Comparison of ENCODE assay signal across 13 cellular contexts in genomic region chr7:101112233-101112632, GRCh38. TPM values are rescaled to one million over a fixed set of nuclear protein-coding genes. Genes with fewer than 3 reads are reported as not detected.
DNase-seq lines count a peak whose midpoint lies in the region; ATAC-seq, FAIRE-seq and TF ChIP-seq lines count a peak whose summit lies in the region.
"Had no signal": no experiment of that assay in that cellular context is flagged by ENCODE, and none has a peak within 500 bp of the region (broad histone marks: within the 10 kb centered on the region; RNA-seq: fewer than 3 reads in every experiment).

No MANE protein-coding gene starts in this region.

- H3K4me1 ChIP-seq in kidney (ENCODE audit: control insufficient read depth in 1 of 2, insufficient read depth in 1 of 2, low read depth in 1 of 2, low read length in 2 of 2): peaks cover 0 to 8% of the 10 kb centered on the region in 2 donors
- H3K4me1 ChIP-seq in sigmoid colon: no peaks in the 10 kb centered on the region

- H3K36me3 Mint-ChIP-seq in activated T-cell treated with anti-CD3 and anti-CD28 coated beads, Interleukin-2, amount 50 U/mL, for 4 hours (ENCODE audit: insufficient read depth): no peaks in the 10 kb centered on the region

- intact Hi-C loops in kidney (cut with DNase I): no loop called here
- intact Hi-C loops in sigmoid colon (cut with DNase I): no loop called here

- no peak overlapping the region for H3K4me3 Mint-ChIP-seq in activated T-cell treated with anti-CD3 and anti-CD28 coated beads, Interleukin-2, amount 50 U/mL, for 4 hours
- H3K4me3 Mint-ChIP-seq: activated B cell treated with CpG ODN at 0.5 μM for 24 hours had no signal

- peak overlapping the region; percentile 65 to 88 for H3K27ac ChIP-seq in kidney (ENCODE audit: low read depth in 2 of 2, low read length in 2 of 2)
- H3K27ac ChIP-seq in sigmoid colon: peak overlapping the region; percentile 41 to 57 (median 46)
- H3K27ac ChIP-seq: SK-N-MC had no signal

- no peaks in the 10 kb centered on the region for H3K27me3 ChIP-seq in sigmoid colon

- H3K9ac ChIP-seq in kidney (ENCODE audit: low read length in 2 of 2): no peak overlapping the region

- ATAC-seq in HG02970 (IDR thresholded peaks at IDR 0.05; ENCODE audit: low FRiP score, unreplicated experiment) (no peak), GM21381 (IDR thresholded peaks at IDR 0.05; ENCODE audit: unreplicated experiment) (no peak)
- ATAC-seq in activated T-cell treated with anti-CD3 and anti-CD28 coated beads, Interleukin-2, amount 50 U/mL, for 4 hours: no peak

- TF ChIP-seq CTCF in kidney (IDR thresholded peaks at IDR 0.05; ENCODE audit: borderline replicate concordance, extremely low read depth, insufficient read depth): no peak
- TF ChIP-seq CTCF in sigmoid colon (IDR thresholded peaks at IDR 0.05): no peak
- no peak for TF ChIP-seq CTCF in GM13976 (IDR thresholded peaks at IDR 0.05; ENCODE audit: borderline replicate concordance, control extremely low read depth, extremely low read depth, insufficient read depth, missing control alignments)

- in situ Hi-C loops in GM13976 (cut with MboI; ENCODE audit: low sequenced_read_pairs, unreplicated experiment): no loop called here

- H3K27me3 Mint-ChIP-seq in activated T-cell treated with anti-CD3 and anti-CD28 coated beads, Interleukin-2, amount 50 U/mL, for 4 hours (ENCODE audit: low read depth): peaks cover 9% of the 10 kb centered on the region

- TF ChIP-seq POLR2A in sigmoid colon (IDR thresholded peaks at IDR 0.05): no peak

- DNase-seq in EH (ENCODE audit: low read depth) (peak; percentile 77), dermis blood vessel endothelial cell (peak; percentile 99), kidney (peak; percentile 93), sigmoid colon (peak; percentile 74), GM13976 (ENCODE audit: low spot score) (no peak)
- no peak for DNase-seq in activated T-cell treated with anti-CD3 and anti-CD28 coated beads, Interleukin-2, amount 50 U/mL, for 4 hours
- DNase-seq: activated B cell treated with CpG ODN at 0.5 μM for 24 hours; activated T-cell treated with anti-CD3 and anti-CD28 coated beads, Interleukin-2, amount 50 U/mL, for 1 hour; DMS79 treated with DMSO at 0.1 percent for 48 hours; stimulated activated CD8-positive, alpha-beta memory T cell treated with anti-CD3 and anti-CD28 coated beads, Interleukin-4, amount 100 ng/mL, for 48 hours had no signal

- no peaks in the 10 kb centered on the region for H3K9me3 ChIP-seq in kidney (ENCODE audit: control insufficient read depth in 1 of 2, low read length in 2 of 2)
- no peaks in the 10 kb centered on the region for H3K9me3 ChIP-seq in sigmoid colon

- peak in 3 of 4 donors; percentile 57 to 65 (median 58) for TF ChIP-seq EP300 in sigmoid colon (IDR thresholded peaks at IDR 0.05)

- no peaks in the 10 kb centered on the region for H3K36me3 ChIP-seq in kidney (ENCODE audit: control insufficient read depth in 1 of 2, insufficient read depth in 2 of 2, low read length in 2 of 2)
- no peaks in the 10 kb centered on the region for H3K36me3 ChIP-seq in sigmoid colon

- no peaks in the 10 kb centered on the region for H3K4me1 Mint-ChIP-seq in activated T-cell treated with anti-CD3 and anti-CD28 coated beads, Interleukin-2, amount 50 U/mL, for 4 hours (ENCODE audit: low read depth)
- H3K4me1 Mint-ChIP-seq: activated B cell treated with CpG ODN at 0.5 μM for 24 hours had no signal

- no peak overlapping the region for H3K4me3 ChIP-seq in kidney (ENCODE audit: low read length in 2 of 2)
- H3K4me3 ChIP-seq in sigmoid colon: no peak overlapping the region
- H3K4me3 ChIP-seq: SK-N-MC had no signal

- H3K9me3 Mint-ChIP-seq in activated T-cell treated with anti-CD3 and anti-CD28 coated beads, Interleukin-2, amount 50 U/mL, for 4 hours: no peaks in the 10 kb centered on the region
- H3K9me3 Mint-ChIP-seq: activated B cell treated with CpG ODN at 0.5 μM for 24 hours had no signal

- WGBS in sigmoid colon, 2 donors: 78 to 83% methylated on average over 11 of the region's 11 CpGs

- FAIRE-seq in kidney (lab: Jason Lieb, UNC): no peak

RNA-seq across cellular contexts. Expression of gene SERPINE1, which starts 14.7 kb away (rescaled TPM):
- 289 and 399 TPM in 2 replicates for total RNA-seq in dermis blood vessel endothelial cell
- 9.9 TPM for total RNA-seq in kidney
- polyA plus RNA-seq in kidney (ENCODE audit: insufficient read depth, low read depth, low replicate concordance): 3.5 TPM
- total RNA-seq in sigmoid colon: 10 to 100 TPM in 2 of 4 donors, 1 to 10 TPM in 2; 1.5 to 21.3 (median 11.7) TPM
- polyA plus RNA-seq in sigmoid colon: 10 to 100 TPM in 1 of 3 donors, 1 to 10 TPM in 1, under 1 TPM in 1; 0.46 to 10.0 (median 1.8) TPM
- total RNA-seq in activated T-cell treated with anti-CD3 and anti-CD28 coated beads, Interleukin-2, amount 50 U/mL, for 4 hours: under 1 TPM; 0.18 to 0.46 (median 0.33) TPM
- total RNA-seq: activated B cell treated with CpG ODN at 0.5 μM for 24 hours had no signal

RNA-seq across cellular contexts. Expression of gene TRIM56, which starts 27.0 kb away (rescaled TPM):
- total RNA-seq in dermis blood vessel endothelial cell: 19.6 and 28.0 TPM in 2 replicates
- 54.5 TPM for total RNA-seq in kidney
- polyA plus RNA-seq in kidney (ENCODE audit: insufficient read depth, low read depth, low replicate concordance): 6.9 TPM
- total RNA-seq in sigmoid colon: 10 to 100 TPM; 11.8 to 23.3 (median 13.7) TPM
- 10 to 100 TPM in 1 of 3 donors, 1 to 10 TPM in 2; 6.0 to 25.6 (median 7.2) TPM for polyA plus RNA-seq in sigmoid colon
- total RNA-seq in activated T-cell treated with anti-CD3 and anti-CD28 coated beads, Interleukin-2, amount 50 U/mL, for 4 hours: 10 to 100 TPM; 23.9 to 26.8 (median 24.2) TPM

RNA-seq across cellular contexts. Expression of gene AP1S1, which starts 42.0 kb away (rescaled TPM):
- total RNA-seq in dermis blood vessel endothelial cell (115 and 144 TPM in 2 replicates), kidney (50.4 TPM), sigmoid colon (10 to 100 TPM; 15.8 to 31.4 (median 26.9) TPM)
- polyA plus RNA-seq in kidney (ENCODE audit: insufficient read depth, low read depth, low replicate concordance) (133 TPM), sigmoid colon (100 to 1,000 TPM; 100 to 135 (median 132) TPM)
- 10 to 100 TPM; 27.6 to 32.9 (median 28.3) TPM for total RNA-seq in activated T-cell treated with anti-CD3 and anti-CD28 coated beads, Interleukin-2, amount 50 U/mL, for 4 hours

RNA-seq across cellular contexts. Expression of gene VGF, which starts 53.1 kb away (rescaled TPM):
- total RNA-seq in dermis blood vessel endothelial cell (not detected in 2 replicates), kidney (0.38 TPM), sigmoid colon (under 1 TPM in 2 of 4 donors, not detected in 2; 0.55 to 0.68 TPM)
- polyA plus RNA-seq in kidney (ENCODE audit: insufficient read depth, low read depth, low replicate concordance) (2.2 TPM), sigmoid colon (under 1 TPM in 1 of 3 donors, not detected in 2; 0.54 TPM)
- not detected for total RNA-seq in activated T-cell treated with anti-CD3 and anti-CD28 coated beads, Interleukin-2, amount 50 U/mL, for 4 hours

Comparison
In these comparisons a context has a peak if more than half of its experiments do, and no peak if none do; other contexts are left out.
1. DNase-seq: peak in EH (single experiment), dermis blood vessel endothelial cell (single experiment), kidney (single experiment) and sigmoid colon (single experiment); none in activated T-cell treated with anti-CD3 and anti-CD28 coated beads, Interleukin-2, amount 50 U/mL, for 4 hours (single experiment) and GM13976 (single experiment).
2. RNA of gene SERPINE1, which starts 14.7 kb away (total RNA-seq): 289 to 399 TPM in dermis blood vessel endothelial cell; 1.5 to 21.3 TPM in sigmoid colon, 9.9 TPM in kidney (single experiment) and 0.18 to 0.46 TPM in activated T-cell treated with anti-CD3 and anti-CD28 coated beads, Interleukin-2, amount 50 U/mL, for 4 hours; every median in the first group is over 10 times any median in the second.